21 cellular contexts compared by ENCODE assay signal in the genomic region with DNA sequence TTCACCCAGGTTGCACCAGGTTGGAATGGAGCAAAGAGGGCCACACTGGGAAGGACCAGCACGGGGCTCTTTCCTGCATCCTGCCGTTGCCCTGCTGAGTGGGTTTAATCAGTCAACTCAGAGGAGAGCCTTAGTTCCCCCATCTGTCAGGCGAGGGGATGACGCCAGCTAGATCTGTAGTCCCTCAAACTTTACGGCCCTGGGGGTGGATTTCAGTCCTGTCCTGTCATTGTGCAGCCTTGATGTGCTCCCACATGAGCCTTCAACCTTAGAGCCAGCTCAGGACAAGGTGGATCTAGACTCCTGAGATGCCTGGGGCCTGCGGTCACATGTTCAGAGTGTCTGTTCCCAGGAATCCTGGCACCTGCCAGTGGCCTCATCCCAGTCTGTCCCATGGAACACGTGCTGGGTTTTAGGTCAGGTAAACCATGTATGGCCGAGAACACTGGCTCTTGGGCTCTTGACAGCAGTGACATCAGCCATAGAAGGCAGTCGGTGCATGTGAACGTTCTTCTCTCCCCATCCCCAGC.
DNase-seq lines count a peak whose midpoint lies in the region; ATAC-seq and TF ChIP-seq lines count a peak whose summit lies in the region.
"Had no signal": no experiment of that assay in that cellular context is flagged by ENCODE, and none has a peak within 500 bp of the region (broad histone marks: within the 10 kb centered on the region; RNA-seq: fewer than 3 reads in every experiment).

No MANE protein-coding gene starts in this region.

- no peak overlapping the region for H3K4ac ChIP-seq in neuronal stem cell (ENCODE audit: low read length)

- ATAC-seq in Right ventricle myocardium superior (ENCODE audit: poor library complexity) (no peak), HG02938 (IDR thresholded peaks at IDR 0.05; ENCODE audit: unreplicated experiment) (no peak)
- ATAC-seq: CD8-positive, alpha-beta T cell; HCT116 had no signal

- peaks cover 4% of the 10 kb centered on the region for H3K36me3 Mint-ChIP-seq in activated naive CD4-positive, alpha-beta T cell treated with anti-CD3 and anti-CD28 coated beads for 36 hours (ENCODE audit: low read depth)

- H3K9me3 Mint-ChIP-seq in activated naive CD4-positive, alpha-beta T cell treated with anti-CD3 and anti-CD28 coated beads for 36 hours, result no peaks in the 10 kb centered on the region
- H3K9me3 Mint-ChIP-seq: CD8-positive, alpha-beta T cell had no signal

- no peak overlapping the region for H2AFZ ChIP-seq in neuronal stem cell (ENCODE audit: low read length)

- H4K8ac ChIP-seq in neuronal stem cell (ENCODE audit: low read depth, low read length), result no peak overlapping the region

- peaks cover 15% of the 10 kb centered on the region for H3K4me1 Mint-ChIP-seq in activated naive CD4-positive, alpha-beta T cell treated with anti-CD3 and anti-CD28 coated beads for 36 hours (ENCODE audit: low read depth)

- no peak overlapping the region for H2BK120ac ChIP-seq in neuronal stem cell (ENCODE audit: low read depth, low read length)

- CTCF ChIA-PET in activated naive CD4-positive, alpha-beta T cell treated with anti-CD3 and anti-CD28 coated beads for 36 hours (lab: Charles Lee), result interaction anchor here (0.7 to 11.5 kb wide), 2 partner anchors 108 to 118 kb away, joined by 3 to 167 read pairs; a partner anchor contains a TSS

- H3K9me3 ChIP-seq in left ventricle myocardium inferior (replicated peaks) (no peaks in the 10 kb centered on the region), neuronal stem cell (replicated peaks in 1 of 2; ENCODE audit: control insufficient read depth in 2 of 2, insufficient read depth in 1 of 2, low read depth in 1 of 2, low read length in 2 of 2) (peaks cover 0 to 1% of the 10 kb centered on the region in 2 donors)
- H3K9me3 ChIP-seq: MG63, Peyer's patch, SJSA1 had no signal

- no peak overlapping the region for H2AK5ac ChIP-seq in neuronal stem cell (ENCODE audit: low read depth, low read length)

- H3K23ac ChIP-seq in neuronal stem cell (ENCODE audit: low read depth, low read length, poor library complexity), result peak overlapping the region; percentile 61

- no peak overlapping the region for H3K27ac Mint-ChIP-seq in activated naive CD4-positive, alpha-beta T cell treated with anti-CD3 and anti-CD28 coated beads for 36 hours
- H3K27ac Mint-ChIP-seq: CD8-positive, alpha-beta T cell had no signal

- no peak for TF ChIP-seq CTCF in left ventricle myocardium inferior (IDR thresholded peaks at IDR 0.05; ENCODE audit: borderline replicate concordance)

- no peaks in the 10 kb centered on the region for H3K27me3 Mint-ChIP-seq in activated naive CD4-positive, alpha-beta T cell treated with anti-CD3 and anti-CD28 coated beads for 36 hours (ENCODE audit: low read depth)

- H3K4me3 Mint-ChIP-seq in activated naive CD4-positive, alpha-beta T cell treated with anti-CD3 and anti-CD28 coated beads for 36 hours, result no peak overlapping the region
- H3K4me3 Mint-ChIP-seq: CD8-positive, alpha-beta T cell had no signal

- H3K36me3 ChIP-seq in left ventricle myocardium inferior (peaks cover 43% of the 10 kb centered on the region), neuronal stem cell (replicated peaks in 1 of 2; ENCODE audit: control insufficient read depth in 2 of 2, insufficient read depth in 2 of 2, low read length in 2 of 2) (peaks cover 43 to 88% of the 10 kb centered on the region in 2 donors)

- intact Hi-C loops in left ventricle myocardium inferior (cut with micrococcal nuclease), result no loop called here
- intact Hi-C loops in Right ventricle myocardium superior (cut with DNase I), result loop anchor here (10.0 kb wide), 1 partner anchor 330 kb away; no protein-coding TSS in a partner anchor
- intact Hi-C loops in activated naive CD4-positive, alpha-beta T cell treated with anti-CD3 and anti-CD28 coated beads for 36 hours (cut with micrococcal nuclease), result loop anchor here (5.0 to 10.0 kb wide), 2 partner anchors 42 to 330 kb away; no protein-coding TSS in a partner anchor

- peaks cover 19% of the 10 kb centered on the region for H3K4me1 ChIP-seq in left ventricle myocardium inferior
- peaks cover 3 to 5% of the 10 kb centered on the region in 2 donors for H3K4me1 ChIP-seq in neuronal stem cell (ENCODE audit: control insufficient read depth in 2 of 2, insufficient read depth in 1 of 2, low read depth in 1 of 2, low read length in 2 of 2)

- peaks cover 4% of the 10 kb centered on the region for H3K79me1 ChIP-seq in neuronal stem cell (ENCODE audit: low read depth, low read length)

- no CpG with 5 or more reads among the region's 10 CpGs for WGBS in neuronal stem cell (ENCODE audit: extremely low coverage in 2 of 2, insufficient read length in 2 of 2, insufficient replicate concordance in 1 of 2), 2 donors

- no peak overlapping the region for H3K18ac ChIP-seq in neuronal stem cell (ENCODE audit: low read length)

- no peak overlapping the region for H3K4me2 ChIP-seq in neuronal stem cell (ENCODE audit: insufficient read depth, low read length, poor library complexity, severe bottlenecking)

- no peak overlapping the region for H3K14ac ChIP-seq in neuronal stem cell (ENCODE audit: low read length)

- H2BK15ac ChIP-seq in neuronal stem cell (ENCODE audit: low read length), result no peak overlapping the region

- no peak for DNase-seq in left ventricle myocardium inferior
- DNase-seq in Right ventricle myocardium superior, result no peak
- peak; percentile 36 for DNase-seq in cerebellar cortex (ENCODE audit: low spot score)
- no peak for DNase-seq in neuronal stem cell (ENCODE audit: low spot score)
- DNase-seq in T-helper 2 cell, result no peak
- no peak for DNase-seq in activated naive CD4-positive, alpha-beta T cell treated with anti-CD3 and anti-CD28 coated beads for 36 hours
- DNase-seq in activated CD4-positive, alpha-beta T cell treated with anti-CD3 and anti-CD28 coated beads, Interleukin-2, amount 50 U/mL, for 48 hours, result no peak
- DNase-seq: 8988T; CD8-positive, alpha-beta T cell; Kasumi-1; MG63; NCI-H1417; NCI-H1694 treated with DMSO at 0.1 percent for 48 hours; NCI-H2081 treated with DMSO at 0.1 percent for 48 hours; NCI-H2171 treated with DMSO at 0.1 percent for 48 hours; NCI-H524 treated with DMSO at 0.1 percent for 48 hours; NCI-H82; Peyer's patch had no signal

- no peaks in the 10 kb centered on the region for H3K27me3 ChIP-seq in left ventricle myocardium inferior (ENCODE audit: low read depth)
- H3K27me3 ChIP-seq in neuronal stem cell (ENCODE audit: control insufficient read depth in 3 of 3, insufficient read depth in 3 of 3, low read depth in 1 of 3, low read length in 3 of 3), result no peaks in the 10 kb centered on the region
- H3K27me3 ChIP-seq: MG63, Peyer's patch, SJSA1 had no signal

- H3K4me3 ChIP-seq in left ventricle myocardium inferior (no peak overlapping the region), neuronal stem cell (ENCODE audit: low read length in 2 of 2) (no peak overlapping the region)
- H3K4me3 ChIP-seq: MG63, Peyer's patch, SJSA1 had no signal

- H3K9ac ChIP-seq in neuronal stem cell (ENCODE audit: low read depth, low read length, poor library complexity), result peak overlapping the region; percentile 25

- no peak overlapping the region for H2BK5ac ChIP-seq in neuronal stem cell (ENCODE audit: low read length)

- H4K91ac ChIP-seq in neuronal stem cell (ENCODE audit: low read depth, low read length, poor library complexity), result no peak overlapping the region

- H3K27ac ChIP-seq in left ventricle myocardium inferior (replicated peaks), result peak overlapping the region; percentile 39
- no peak overlapping the region for H3K27ac ChIP-seq in neuronal stem cell (replicated peaks; ENCODE audit: low read length)
- H3K27ac ChIP-seq: Peyer's patch had no signal

- no peak overlapping the region for H2BK12ac ChIP-seq in neuronal stem cell (ENCODE audit: low read length)
